27 cellular contexts compared by ENCODE assay signal in genomic region chr5:109937951-109938350, GRCh38.
"Had no signal": no experiment of that assay in that cellular context is flagged by ENCODE, and none has a peak within 500 bp of the region (broad histone marks: within the 10 kb centered on the region; RNA-seq: fewer than 3 reads in every experiment).

No MANE protein-coding gene starts in this region.

- ATAC-seq: activated CD4-positive, alpha-beta T cell treated with anti-CD3 and anti-CD28 coated beads for 36 hours; activated CD4-positive, CD25-positive, alpha-beta regulatory T cell treated with anti-CD3 and anti-CD28 coated beads, Interleukin-2, amount 50 U/mL, for 24 hours; activated CD8-positive, alpha-beta T cell treated with anti-CD3 and anti-CD28 coated beads, Interleukin-2, amount 10 ng/mL, durations not matched to agents 7 days and 5 days; activated naive CD8-positive, alpha-beta T cell treated with anti-CD3 and anti-CD28 coated beads, Interleukin-2, amount 50 U/mL, for 24 hours had no signal

- H3K27me3 Mint-ChIP-seq: activated CD4-positive, alpha-beta T cell treated with anti-CD3 and anti-CD28 coated beads, Interleukin-2, amount 10 ng/mL, durations not matched to agents 7 days and 5 days; activated naive CD8-positive, alpha-beta T cell; activated naive CD8-positive, alpha-beta T cell treated with anti-CD3 and anti-CD28 coated beads, Interleukin-2, amount 50 U/mL, for 24 hours; activated T-cell treated with anti-CD3 and anti-CD28 coated beads, Interleukin-2, amount 50 U/mL, for 24 hours had no signal

- H3K36me3 Mint-ChIP-seq: brain had no signal

- DNase-seq: activated CD4-positive, alpha-beta T cell treated with anti-CD3 and anti-CD28 coated beads for 36 hours; activated CD4-positive, alpha-beta T cell treated with anti-CD3 and anti-CD28 coated beads, Interleukin-2, amount 10 ng/mL, durations not matched to agents 7 days and 5 days; activated CD4-positive, alpha-beta T cell treated with anti-CD3 and anti-CD28 coated beads, Interleukin-2, amount 50 U/mL, for 48 hours; activated CD8-positive, alpha-beta T cell treated with anti-CD3 and anti-CD28 coated beads, Interleukin-2, amount 10 ng/mL, durations not matched to agents 7 days and 5 days; activated gamma-delta T cell; activated naive CD4-positive, alpha-beta T cell treated with anti-CD3 and anti-CD28 coated beads for 36 hours; activated naive CD8-positive, alpha-beta T cell treated with anti-CD3 and anti-CD28 coated beads, Interleukin-2, amount 50 U/mL, for 24 hours; activated T-cell treated with anti-CD3 and anti-CD28 coated beads, Interleukin-2, amount 50 U/mL, for 24 hours; anterior cingulate cortex; caudate nucleus; cerebellar nuclear complex; NCI-H1105; NCI-H1417 treated with DMSO at 0.1 percent for 48 hours; NCI-H2029 treated with DMSO at 0.1 percent for 48 hours; NCI-H2107; NCI-H2171; NCI-H510A; NCI-H526; NCI-H748 treated with DMSO at 0.1 percent for 48 hours; OCI-M1; Right ventricle myocardium superior; SW 1271 had no signal

- H3K27ac Mint-ChIP-seq: activated CD4-positive, alpha-beta T cell treated with anti-CD3 and anti-CD28 coated beads, Interleukin-2, amount 10 ng/mL, durations not matched to agents 7 days and 5 days; activated CD8-positive, alpha-beta T cell treated with anti-CD3 and anti-CD28 coated beads, Interleukin-2, amount 10 ng/mL, durations not matched to agents 7 days and 5 days; activated naive CD4-positive, alpha-beta T cell treated with anti-CD3 and anti-CD28 coated beads for 36 hours; activated naive CD8-positive, alpha-beta T cell; activated naive CD8-positive, alpha-beta T cell treated with anti-CD3 and anti-CD28 coated beads, Interleukin-2, amount 50 U/mL, for 24 hours; activated T-cell treated with anti-CD3 and anti-CD28 coated beads, Interleukin-2, amount 50 U/mL, for 24 hours; activated T-helper 2 cell treated with anti-CD3 and anti-CD28 coated beads, Interferon-gamma antibody, Interleukin-2, Interleukin-4, amounts not matched to agents 10 μg/mL and 5 μg/mL and 100 μg/mL, durations not matched to agents 14 hours and 24 hours and 36 hours; brain; T-helper 2 cell treated with Interferon-gamma antibody and Interleukin-4, amounts not matched to agents 5 μg/mL and 100 μg/mL, for 36 hours had no signal

- H3K9me3 Mint-ChIP-seq: activated naive CD8-positive, alpha-beta T cell treated with anti-CD3 and anti-CD28 coated beads, Interleukin-2, amount 50 U/mL, for 24 hours; T-helper 2 cell treated with Interferon-gamma antibody and Interleukin-4, amounts not matched to agents 5 μg/mL and 100 μg/mL, for 36 hours had no signal

- H3K4me3 Mint-ChIP-seq: activated CD4-positive, alpha-beta T cell treated with anti-CD3 and anti-CD28 coated beads for 36 hours; activated CD4-positive, alpha-beta T cell treated with anti-CD3 and anti-CD28 coated beads, Interleukin-2, amount 10 ng/mL, durations not matched to agents 7 days and 5 days; activated CD8-positive, alpha-beta T cell treated with anti-CD3 and anti-CD28 coated beads, Interleukin-2, amount 10 ng/mL, durations not matched to agents 7 days and 5 days; activated naive CD4-positive, alpha-beta T cell treated with anti-CD3 and anti-CD28 coated beads for 36 hours; activated naive CD8-positive, alpha-beta T cell; activated naive CD8-positive, alpha-beta T cell treated with anti-CD3 and anti-CD28 coated beads, Interleukin-2, amount 50 U/mL, for 24 hours; activated T-cell treated with anti-CD3 and anti-CD28 coated beads, Interleukin-2, amount 50 U/mL, for 24 hours; brain; T-helper 2 cell treated with Interferon-gamma antibody and Interleukin-4, amounts not matched to agents 5 μg/mL and 100 μg/mL, for 36 hours had no signal
